7 cellular contexts compared by ENCODE assay signal in the genomic region with DNA sequence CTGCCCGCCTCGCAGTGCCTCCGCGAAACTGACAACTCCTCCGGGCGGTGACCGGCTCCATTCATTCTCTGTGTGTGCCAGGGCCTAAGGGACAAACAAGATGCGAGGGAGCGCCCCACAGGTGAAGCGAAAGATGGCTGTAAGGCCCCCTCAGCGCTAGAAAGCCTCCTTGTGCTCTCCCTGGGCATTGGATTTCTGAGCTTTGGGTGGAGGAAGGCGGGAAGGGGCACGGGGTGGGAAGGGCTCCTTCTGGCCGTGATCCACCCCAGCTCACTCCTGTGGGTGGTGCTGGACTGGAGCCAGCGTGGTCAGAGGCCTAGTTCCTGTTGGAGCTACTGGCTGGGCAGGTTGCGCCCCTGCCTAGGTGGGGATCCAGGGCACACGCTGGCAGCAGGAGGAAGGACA. TPM values are rescaled to one million over a fixed set of nuclear protein-coding genes. Genes with fewer than 3 reads are reported as not detected.
DNase-seq lines count a peak whose midpoint lies in the region; ATAC-seq and TF ChIP-seq lines count a peak whose summit lies in the region.

No MANE protein-coding gene starts in this region.

- H3K9me3 ChIP-seq in HCT116 (ENCODE audit: control insufficient read depth in 1 of 2, insufficient read depth in 1 of 2, low read depth in 1 of 2, low read length in 2 of 2): no peaks in the 10 kb centered on the region
- no peaks in the 10 kb centered on the region for H3K9me3 ChIP-seq in PC-3 (ENCODE audit: low read length)
- H3K9me3 ChIP-seq in esophagus squamous epithelium: no peaks in the 10 kb centered on the region

- peak overlapping the region; percentile 68 to 79 for H3K4me3 ChIP-seq in HCT116 (replicated peaks in 1 of 2; ENCODE audit: low read depth in 1 of 2, low read length in 2 of 2)
- peak overlapping the region; percentile 87 for H3K4me3 ChIP-seq in PC-3 (ENCODE audit: low read length)
- peak overlapping the region; percentile 49 to 76 (median 58) for H3K4me3 ChIP-seq in esophagus squamous epithelium
- H3K4me3 ChIP-seq in rectal smooth muscle tissue (ENCODE audit: low read length): peak overlapping the region; percentile 59

- no peak for TF ChIP-seq CTCF in HCT116 (IDR thresholded peaks at IDR 0.05 in 2 of 3, conservative IDR thresholded peaks at IDR 0.05 in 1 of 3; ENCODE audit: borderline replicate concordance in 1 of 3, insufficient read depth in 1 of 3, low read depth in 2 of 3, low read length in 2 of 3)
- no peak for TF ChIP-seq CTCF in PC-3 (conservative IDR thresholded peaks at IDR 0.05; ENCODE audit: low read depth, low read length)
- TF ChIP-seq CTCF in esophagus squamous epithelium (IDR thresholded peaks at IDR 0.05): no peak

- CTCF ChIA-PET in HCT116 (lab: Charles Lee) (interaction anchor here (0.7 to 2.8 kb wide), 4 partner anchors 9 to 39 kb away, joined by 3 to 14 read pairs (median 3); no protein-coding TSS in a partner anchor), PC-3 (lab: Charles Lee) (interaction anchor here (1.0 kb wide), 1 partner anchor 40 kb away, joined by 3 read pairs; no protein-coding TSS in a partner anchor)

- TF ChIP-seq RAD21 in HCT116 (IDR thresholded peaks at IDR 0.05; ENCODE audit: low read depth): no peak

- H3K36me3 ChIP-seq in HCT116 (ENCODE audit: control insufficient read depth in 1 of 2, insufficient read depth in 2 of 2, low read length in 2 of 2) (no peaks in the 10 kb centered on the region), PC-3 (ENCODE audit: low read depth, low read length) (no peaks in the 10 kb centered on the region), esophagus squamous epithelium (no peaks in the 10 kb centered on the region), rectal smooth muscle tissue (ENCODE audit: control insufficient read depth, insufficient read depth, low read length) (no peaks in the 10 kb centered on the region)

- intact Hi-C loops in HCT116 (cut with micrococcal nuclease): no loop called here
- intact Hi-C loops in PC-3 (cut with micrococcal nuclease): no loop called here
- intact Hi-C loops in esophagus squamous epithelium (cut with DNase I): no loop called here

- peak; percentile 59 for ATAC-seq in HCT116
- ATAC-seq in PC-3: peak; percentile 16
- no peak for ATAC-seq in GM21619 (IDR thresholded peaks at IDR 0.05; ENCODE audit: unreplicated experiment)
- ATAC-seq in HG03039 (IDR thresholded peaks at IDR 0.05; ENCODE audit: unreplicated experiment): no peak

- TF ChIP-seq POLR2A in HCT116 (IDR thresholded peaks at IDR 0.05; ENCODE audit: borderline replicate concordance, extremely low read depth, insufficient read depth, insufficient read length): no peak
- no peak for TF ChIP-seq POLR2A in esophagus squamous epithelium (IDR thresholded peaks at IDR 0.05)

- H3K27me3 ChIP-seq in HCT116 (ENCODE audit: insufficient read depth, low read length) (no peaks in the 10 kb centered on the region), PC-3 (ENCODE audit: low read length) (no peaks in the 10 kb centered on the region), esophagus squamous epithelium (no peaks in the 10 kb centered on the region), rectal smooth muscle tissue (ENCODE audit: control insufficient read depth, insufficient read depth, low read length) (no peaks in the 10 kb centered on the region)

- H3K79me2 ChIP-seq in HCT116 (ENCODE audit: insufficient read depth, low read length) (peaks cover 11% of the 10 kb centered on the region; the same call in 1 of the 2 replicates), PC-3 (ENCODE audit: low read length) (peaks cover 4% of the 10 kb centered on the region; the same call in 1 of the 2 replicates)

- no peak overlapping the region for H2AFZ ChIP-seq in HCT116 (ENCODE audit: low read depth, low read length, poor library complexity, severe bottlenecking)
- H2AFZ ChIP-seq in PC-3 (ENCODE audit: low read length): peak overlapping the region; percentile 59; the same call in 1 of the 2 replicates

- H3K4me1 ChIP-seq in HCT116 (ENCODE audit: control insufficient read depth in 1 of 2, insufficient read depth in 2 of 2, low read length in 2 of 2): peaks cover 31 to 51% of the 10 kb centered on the region in 2 experiments
- H3K4me1 ChIP-seq in PC-3 (ENCODE audit: insufficient read depth, low read length): peaks cover 51% of the 10 kb centered on the region
- peaks cover 21 to 84% (median 49%) of the 10 kb centered on the region in 3 donors for H3K4me1 ChIP-seq in esophagus squamous epithelium
- H3K4me1 ChIP-seq in rectal smooth muscle tissue (ENCODE audit: control insufficient read depth, insufficient read depth, low read length): peaks cover 4% of the 10 kb centered on the region

- RAD21 ChIA-PET in HCT116 (lab: Charles Lee; ENCODE audit: low non-redundant PET in 1 of 2, low total read pairs in 2 of 2, uncharacterized antibody in 2 of 2, unreplicated experiment in 2 of 2): no interaction called here

- no TSS peak for BruUV-seq in HCT116 (replicated peaks; lab: Mats Ljungman, UMichigan)
- BruUV-seq in PC-3 (replicated peaks; lab: Mats Ljungman, UMichigan): TSS peak; percentile 62

- peak overlapping the region; percentile 80 for H3K9ac ChIP-seq in HCT116 (ENCODE audit: low read length)
- peak overlapping the region; percentile 59 for H3K9ac ChIP-seq in PC-3 (ENCODE audit: low read length)
- H3K9ac ChIP-seq in rectal smooth muscle tissue (ENCODE audit: low read length): no peak overlapping the region

- H3K4me2 ChIP-seq in HCT116 (ENCODE audit: low read length): peak overlapping the region; percentile 97
- peak overlapping the region; percentile 88 for H3K4me2 ChIP-seq in PC-3 (ENCODE audit: low read length)

- 8 to 12% methylated on average over 2 to 11 of the region's 17 CpGs for WGBS in esophagus squamous epithelium, 2 donors

- H3K27ac ChIP-seq in HCT116 (ENCODE audit: low read depth, low read length) (peak overlapping the region; percentile 66), PC-3 (ENCODE audit: low read length) (peak overlapping the region; percentile 80), esophagus squamous epithelium (peak overlapping the region; percentile 67 to 83 (median 74)), rectal smooth muscle tissue (ENCODE audit: low read depth, low read length) (peak overlapping the region; percentile 26)

- POLR2A ChIA-PET in HCT116 (lab: Charles Lee) (no interaction called here), PC-3 (lab: Charles Lee; ENCODE audit: unreplicated experiment) (no interaction called here)

- no peaks in the 10 kb centered on the region for H3F3A ChIP-seq in PC-3 (ENCODE audit: low read length, unreplicated experiment)

- DNase-seq in HCT116 (ENCODE audit: low read depth, low spot score) (no peak), PC-3 (peak; percentile 70), esophagus squamous epithelium (lab: John Stamatoyannopoulos, UW) (no peak), NCI-H128 (lab: John Stamatoyannopoulos, UW; ENCODE audit: unreplicated experiment) (no peak)

- no peaks in the 10 kb centered on the region for H3K9me2 ChIP-seq in HCT116 (ENCODE audit: insufficient read depth)
- no peaks in the 10 kb centered on the region for H3K9me2 ChIP-seq in PC-3 (replicated peaks; ENCODE audit: low read length)

- H4K20me1 ChIP-seq in HCT116 (ENCODE audit: insufficient read depth): no peaks in the 10 kb centered on the region
- H4K20me1 ChIP-seq in PC-3 (ENCODE audit: low read length): no peaks in the 10 kb centered on the region

TF ChIP-seq in HCT116, 20 proteins besides CTCF, POLR2A, EP300 and RAD21:
- TF ChIP-seq ELF1 (IDR thresholded peaks at IDR 0.05; ENCODE audit: borderline replicate concordance, low read depth): no peak
- no peak for TF ChIP-seq EZH2phosphoT487 (IDR thresholded peaks at IDR 0.05; ENCODE audit: borderline replicate concordance)
- 0 out of 2 replicates have a peak, but pooled peaks have one; percentile 25 for TF ChIP-seq SIN3A (IDR thresholded peaks at IDR 0.05; ENCODE audit: low read depth)
- no peak for TF ChIP-seq FOSL1 (IDR thresholded peaks at IDR 0.05; ENCODE audit: low read depth)
- TF ChIP-seq POLR2AphosphoS5 (IDR thresholded peaks at IDR 0.05; ENCODE audit: low read depth, low read length): peak; percentile 79
- TF ChIP-seq ZFX (IDR thresholded peaks at IDR 0.05): peak; percentile 55; the same call in 1 of the 2 replicates
- TF ChIP-seq, protein P1, sequence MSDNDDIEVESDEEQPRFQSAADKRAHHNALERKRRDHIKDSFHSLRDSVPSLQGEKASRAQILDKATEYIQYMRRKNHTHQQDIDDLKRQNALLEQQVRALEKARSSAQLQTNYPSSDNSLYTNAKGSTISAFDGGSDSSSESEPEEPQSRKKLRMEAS (IDR thresholded peaks at IDR 0.05): peak; percentile 83
- 0 out of 2 replicates have a peak, but pooled peaks have one; percentile 46 for TF ChIP-seq EGR1 (IDR thresholded peaks at IDR 0.05; ENCODE audit: low read depth)
TF ChIP-seq in HCT116: peak in this region for 5.

RNA-seq across cellular contexts. Expression of a gene that starts 0.9 kb away (rescaled TPM):
- total RNA-seq in HCT116 (2021; ENCODE audit: unreplicated experiment): 31.2 TPM
- 30.0 and 30.3 TPM in 2 replicates for polyA plus RNA-seq in HCT116 (2012)
- total RNA-seq in PC-3 (2014; rRNA removed): 14.8 and 24.8 TPM in 2 replicates
- total RNA-seq in esophagus squamous epithelium: 10 to 100 TPM; 17.5 to 25.9 (median 21.1) TPM

RNA-seq across cellular contexts. Expression of a gene that starts 12.1 kb away (rescaled TPM):
- total RNA-seq in HCT116 (2021; ENCODE audit: unreplicated experiment) (39.2 TPM), PC-3 (2014; rRNA removed) (27.7 and 39.7 TPM in 2 replicates), esophagus squamous epithelium (10 to 100 TPM; 11.0 to 21.7 (median 15.3) TPM)
- 34.6 and 36.1 TPM in 2 replicates for polyA plus RNA-seq in HCT116 (2012)

Comparison
In these comparisons a context has a peak if more than half of its experiments do, and no peak if none do; other contexts are left out.
1. ATAC-seq: peak in HCT116 (single experiment) and PC-3 (single experiment); none in GM21619 (single experiment) and HG03039 (single experiment).
2. H3K27ac ChIP-seq: peak in every context shown above with its lines; median percentile 80 in PC-3; 74 in esophagus squamous epithelium; 66 in HCT116; 26 in rectal smooth muscle tissue.
3. Peak in every context shown above with its lines, with median percentiles within 50 percentile points of each other: H3K4me3 ChIP-seq.